ENCODE assay signal across 18 cellular contexts in genomic region chr13:98449273-98449672, GRCh38.
A peak's percentile ranks its signal among the peaks of the same experiment; 100 is the strongest.
DNase-seq lines count a peak whose midpoint lies in the region; ATAC-seq, FAIRE-seq and TF ChIP-seq lines count a peak whose summit lies in the region.
"Had no signal": no experiment of that assay in that cellular context is flagged by ENCODE, and none has a peak within 500 bp of the region (broad histone marks: within the 10 kb centered on the region; RNA-seq: fewer than 3 reads in every experiment).

No MANE protein-coding gene starts in this region.

- intact Hi-C loops in kidney (cut with DNase I) (loop anchor here (5.0 kb wide), 1 partner anchor 203 kb away; no protein-coding TSS in a partner anchor), stomach (cut with DNase I; ENCODE audit: low total_unique reads) (loop anchor here (5.0 kb wide), 1 partner anchor 208 kb away; no protein-coding TSS in a partner anchor)

- H3K27ac Mint-ChIP-seq in T-helper 1 cell treated with Interleukin-12 subunit alpha and Interleukin-12 subunit beta and Interleukin-4 antibody, amounts not matched to agents 30 μg/mL and 1 μg/mL, for 36 hours = peak overlapping the region; percentile 9
- peak overlapping the region; percentile 85 for H3K27ac Mint-ChIP-seq in WTC11

- TF ChIP-seq POLR2A in stomach (IDR thresholded peaks at IDR 0.05) = no peak

- no peak for ATAC-seq in WTC11
- ATAC-seq: right cardiac atrium had no signal

- no peak overlapping the region for H3K9ac ChIP-seq in kidney (ENCODE audit: low read length in 2 of 2)

- H3K9me3 Mint-ChIP-seq in T-helper 1 cell treated with Interleukin-12 subunit alpha and Interleukin-12 subunit beta and Interleukin-4 antibody, amounts not matched to agents 30 μg/mL and 1 μg/mL, for 36 hours = no peaks in the 10 kb centered on the region
- no peaks in the 10 kb centered on the region for H3K9me3 Mint-ChIP-seq in WTC11
- H3K9me3 Mint-ChIP-seq: central memory CD8-positive, alpha-beta T cell had no signal

- no peaks in the 10 kb centered on the region for H3K27me3 ChIP-seq in stomach

- H3K27ac ChIP-seq in kidney (ENCODE audit: low read depth in 2 of 2, low read length in 2 of 2) (peak overlapping the region in 1 of 2 donors; percentile 5), stomach (peak overlapping the region in 3 of 5 donors; percentile 62 to 76 (median 67))
- H3K27ac ChIP-seq: 22Rv1, C4-2B had no signal

- H3K4me3 ChIP-seq in kidney (ENCODE audit: low read length in 2 of 2) = no peak overlapping the region
- no peak overlapping the region for H3K4me3 ChIP-seq in stomach
- H3K4me3 ChIP-seq: lung had no signal

- POLR2A ChIA-PET in WTC11 (lab: Charles Lee) = interaction anchor here (0.6 kb wide), 1 partner anchor 147 kb away, joined by 5 read pairs; no protein-coding TSS in a partner anchor

- peaks cover 18% of the 10 kb centered on the region for H3K4me1 Mint-ChIP-seq in T-helper 1 cell treated with Interleukin-12 subunit alpha and Interleukin-12 subunit beta and Interleukin-4 antibody, amounts not matched to agents 30 μg/mL and 1 μg/mL, for 36 hours (ENCODE audit: low read depth)
- H3K4me1 Mint-ChIP-seq in WTC11 = peaks cover 37% of the 10 kb centered on the region

- DNase-seq in T-helper 1 cell (no peak), WTC11 (ENCODE audit: low spot score) (no peak), kidney (peak; percentile 37), stomach (no peak), NCI-H526 (lab: John Stamatoyannopoulos, UW) (no peak), SKM-1 (lab: John Stamatoyannopoulos, UW; ENCODE audit: unreplicated experiment) (no peak)
- DNase-seq in activated CD8-positive, alpha-beta memory T cell treated with anti-CD3 and anti-CD28 coated beads, Interleukin-2, amount 50 U/mL, for 48 hours = no peak
- DNase-seq: activated CD4-positive, CD25-positive, alpha-beta regulatory T cell; HCEC 1CT; NCI-H1417 treated with DMSO at 0.1 percent for 48 hours; right cardiac atrium; substantia nigra; T-helper 2 cell had no signal

- H3K27me3 Mint-ChIP-seq in T-helper 1 cell treated with Interleukin-12 subunit alpha and Interleukin-12 subunit beta and Interleukin-4 antibody, amounts not matched to agents 30 μg/mL and 1 μg/mL, for 36 hours (ENCODE audit: low read depth) = no peaks in the 10 kb centered on the region
- no peaks in the 10 kb centered on the region for H3K27me3 Mint-ChIP-seq in WTC11 (ENCODE audit: low read depth)
- H3K27me3 Mint-ChIP-seq: central memory CD8-positive, alpha-beta T cell had no signal

- no peak for FAIRE-seq in kidney (lab: Jason Lieb, UNC)

- peaks cover 27% of the 10 kb centered on the region for H3K36me3 Mint-ChIP-seq in T-helper 1 cell treated with Interleukin-12 subunit alpha and Interleukin-12 subunit beta and Interleukin-4 antibody, amounts not matched to agents 30 μg/mL and 1 μg/mL, for 36 hours (ENCODE audit: low read depth)
- peaks cover 41% of the 10 kb centered on the region for H3K36me3 Mint-ChIP-seq in WTC11

- H3K9me3 ChIP-seq in kidney (ENCODE audit: control insufficient read depth in 1 of 2, low read length in 2 of 2) = no peaks in the 10 kb centered on the region
- H3K9me3 ChIP-seq in stomach = no peaks in the 10 kb centered on the region

- H3K36me3 ChIP-seq in kidney (ENCODE audit: control insufficient read depth in 1 of 2, insufficient read depth in 2 of 2, low read length in 2 of 2) (peaks cover 11 to 37% of the 10 kb centered on the region in 2 donors), stomach (peaks cover 31 to 84% (median 64%) of the 10 kb centered on the region in 4 donors)

- 83 to 90% (median 89%) methylated on average over 16 of the region's 16 CpGs for WGBS in stomach, 5 donors

- H3K4me3 Mint-ChIP-seq in T-helper 1 cell treated with Interleukin-12 subunit alpha and Interleukin-12 subunit beta and Interleukin-4 antibody, amounts not matched to agents 30 μg/mL and 1 μg/mL, for 36 hours = no peak overlapping the region
- H3K4me3 Mint-ChIP-seq in WTC11 = no peak overlapping the region
- H3K4me3 Mint-ChIP-seq: central memory CD8-positive, alpha-beta T cell had no signal

- H3K4me1 ChIP-seq in kidney (ENCODE audit: control insufficient read depth in 1 of 2, insufficient read depth in 1 of 2, low read depth in 1 of 2, low read length in 2 of 2) (peaks cover 0 to 5% of the 10 kb centered on the region in 2 donors), stomach (peaks cover 6 to 51% (median 29%) of the 10 kb centered on the region in 4 donors)

- CTCF ChIA-PET in WTC11 (lab: Charles Lee) = interaction anchor here (0.6 to 2.7 kb wide), 3 partner anchors 17 to 632 kb away, joined by 3 to 14 read pairs (median 11); no protein-coding TSS in a partner anchor

- TF ChIP-seq EP300 in stomach (IDR thresholded peaks at IDR 0.05) = no peak

- TF ChIP-seq CTCF in WTC11 (IDR thresholded peaks at IDR 0.05) (no peak), kidney (IDR thresholded peaks at IDR 0.05; ENCODE audit: borderline replicate concordance, extremely low read depth, insufficient read depth) (no peak), stomach (IDR thresholded peaks at IDR 0.05) (no peak)

TF ChIP-seq in WTC11, 78 proteins besides CTCF, POLR2A, EP300 and RAD21 (continues in another document):
- no peak for TF ChIP-seq AFF4 (CRISPR knock-in tag; IDR thresholded peaks at IDR 0.05; ENCODE audit: borderline replicate concordance)
- TF ChIP-seq ZNF281 (CRISPR knock-in tag; IDR thresholded peaks at IDR 0.05) = no peak
- TF ChIP-seq NFE2L1 (CRISPR knock-in tag; IDR thresholded peaks at IDR 0.05) = no peak
- no peak for TF ChIP-seq ZBTB21 (CRISPR knock-in tag; IDR thresholded peaks at IDR 0.05; ENCODE audit: borderline replicate concordance)
- no peak for TF ChIP-seq ATF3 (CRISPR knock-in tag; conservative IDR thresholded peaks at IDR 0.05)
- no peak for TF ChIP-seq ZNF396 (CRISPR knock-in tag; IDR thresholded peaks at IDR 0.05; ENCODE audit: borderline replicate concordance)
- no peak for TF ChIP-seq USF1 (CRISPR knock-in tag; IDR thresholded peaks at IDR 0.05)
- TF ChIP-seq PRRX2 (CRISPR knock-in tag; IDR thresholded peaks at IDR 0.05) = no peak
- TF ChIP-seq JUN (CRISPR knock-in tag; IDR thresholded peaks at IDR 0.05) = no peak
